1 cellular context compared by ENCODE assay signal in genomic region chr5:66408561-66408960, GRCh38.
TF ChIP-seq lines count a peak whose summit lies in the region.

No MANE protein-coding gene starts in this region.

TF ChIP-seq in HepG2, 621 proteins besides CTCF, POLR2A, EP300 and RAD21 (continued from another document):
- TF ChIP-seq ATF7-NPFF (CRISPR knock-in tag; IDR thresholded peaks at IDR 0.05; ENCODE audit: low read depth): no peak
